ENCODE assay signal across 8 cellular contexts in genomic region chr18:74896390-74896991, GRCh38.
DNase-seq lines count a peak whose midpoint lies in the region; ATAC-seq and TF ChIP-seq lines count a peak whose summit lies in the region.

No MANE protein-coding gene starts in this region.

- H3K27ac ChIP-seq in A673 (ENCODE audit: low read depth, low read length, poor library complexity, severe bottlenecking), result no peak overlapping the region

- peak; percentile 12 for DNase-seq in A673 (ENCODE audit: low spot score)
- peak; percentile 78 to 84 for DNase-seq in NCI-H526 (lab: John Stamatoyannopoulos, UW)
- DNase-seq in activated effector memory CD4-positive, alpha-beta T cell treated with anti-CD3 and anti-CD28 coated beads, Interleukin-2, amount 50 U/mL, for 16 hours, result peak; percentile 74
- DNase-seq in iPS DF 19.7 (ENCODE audit: low read depth, low spot score), result peak; percentile 30
- DNase-seq in stimulated activated CD4-positive, alpha-beta T cell treated with anti-CD3 and anti-CD28 coated beads, TNF-alpha, amount 100 ng/mL, for 4 hours (ENCODE audit: low read depth in 3 of 3), result peak in 2 of 3 experiments; percentile 4 to 15
- DNase-seq in putamen (ENCODE audit: low spot score), result no peak

- BruUV-seq in A673 (replicated peaks; lab: Mats Ljungman, UMichigan), result no TSS peak

- no peak for TF ChIP-seq CTCF in A673 (conservative IDR thresholded peaks at IDR 0.05; ENCODE audit: low read depth, low read length)

- CTCF ChIA-PET in A673 (lab: Charles Lee), result no interaction called here

- ATAC-seq in GM18861 (IDR thresholded peaks at IDR 0.05; ENCODE audit: unreplicated experiment) (peak; percentile 75), HG03108 (IDR thresholded peaks at IDR 0.05; ENCODE audit: unreplicated experiment) (peak; percentile 73)

- H3K27me3 ChIP-seq in A673 (replicated peaks; ENCODE audit: insufficient read depth, low read depth, low read length, poor library complexity), result no peaks in the 10 kb centered on the region

- H3K4me1 ChIP-seq in A673 (ENCODE audit: insufficient read depth, low read length, poor library complexity, severe bottlenecking), result peaks cover 18% of the 10 kb centered on the region

- intact Hi-C loops in A673 (cut with micrococcal nuclease; ENCODE audit: unreplicated experiment), result no loop called here

- no peaks in the 10 kb centered on the region for H3K36me3 ChIP-seq in A673 (ENCODE audit: insufficient read depth, low read length, poor library complexity, severe bottlenecking)

- H3K9me3 ChIP-seq in A673 (ENCODE audit: low read depth, low read length, poor library complexity, severe bottlenecking), result no peaks in the 10 kb centered on the region

- POLR2A ChIA-PET in A673 (lab: Charles Lee; ENCODE audit: low non-redundant PET), result no interaction called here

- H3K4me3 ChIP-seq in A673 (ENCODE audit: low read depth, low read length, poor library complexity, severe bottlenecking), result no peak overlapping the region
